In genomic region chr2:167487728-167488127, GRCh38 we compare ENCODE assay signal across 19 cellular contexts.
DNase-seq lines count a peak whose midpoint lies in the region; ATAC-seq lines count a peak whose summit lies in the region.
"Had no signal": no experiment of that assay in that cellular context is flagged by ENCODE, and none has a peak within 500 bp of the region (broad histone marks: within the 10 kb centered on the region; RNA-seq: fewer than 3 reads in every experiment).

No MANE protein-coding gene starts in this region.

- DNase-seq in DMS153 (lab: John Stamatoyannopoulos, UW) (peak; percentile 18), DMS153 treated with DMSO at 0.1 percent for 48 hours (lab: John Stamatoyannopoulos, UW; ENCODE audit: unreplicated experiment) (no peak), COR-L47 (lab: John Stamatoyannopoulos, UW) (peak; percentile 39), NCI-H524 treated with DMSO at 0.1 percent for 48 hours (lab: John Stamatoyannopoulos, UW) (peak; percentile 32), cerebellum (ENCODE audit: low spot score) (peak; percentile 57)
- no peak for DNase-seq in activated CD8-positive, alpha-beta memory T cell treated with anti-CD3 and anti-CD28 coated beads for 24 hours
- no peak for DNase-seq in stimulated activated naive CD8-positive, alpha-beta T cell treated with anti-CD3 and anti-CD28 coated beads, Interleukin-15, Interleukin-2, amounts not matched to agents 100 U/mL and 50 U/mL, for 24 hours
- DNase-seq: 8988T; BE2C; CD4-positive, alpha-beta T cell; EL; NCI-H1048; NCI-H1694 treated with DMSO at 0.1 percent for 48 hours; NCI-H69; Peyer's patch; T-helper 1 cell had no signal

- ATAC-seq in HG03342 (IDR thresholded peaks at IDR 0.05; ENCODE audit: unreplicated experiment), result no peak
- ATAC-seq in stimulated activated naive CD8-positive, alpha-beta T cell treated with anti-CD3 and anti-CD28 coated beads, Interleukin-15, Interleukin-2, amounts not matched to agents 100 U/mL and 50 U/mL, for 24 hours, result no peak
- ATAC-seq: Right ventricle myocardium inferior, SK-N-SH treated with all-trans-retinoic acid at 6 μM for 48 hours had no signal

Comparison
In these comparisons a context has a peak if more than half of its experiments do, and no peak if none do; other contexts are left out.
1. DNase-seq: peak in DMS153 (single experiment), COR-L47 (single experiment), NCI-H524 treated with DMSO at 0.1 percent for 48 hours (single experiment) and cerebellum (single experiment); none in DMS153 treated with DMSO at 0.1 percent for 48 hours (single experiment), activated CD8-positive, alpha-beta memory T cell treated with anti-CD3 and anti-CD28 coated beads for 24 hours (single experiment) and stimulated activated naive CD8-positive, alpha-beta T cell treated with anti-CD3 and anti-CD28 coated beads, Interleukin-15, Interleukin-2, amounts not matched to agents 100 U/mL and 50 U/mL, for 24 hours (single experiment).